1 cellular context compared by ENCODE assay signal in the genomic region with DNA sequence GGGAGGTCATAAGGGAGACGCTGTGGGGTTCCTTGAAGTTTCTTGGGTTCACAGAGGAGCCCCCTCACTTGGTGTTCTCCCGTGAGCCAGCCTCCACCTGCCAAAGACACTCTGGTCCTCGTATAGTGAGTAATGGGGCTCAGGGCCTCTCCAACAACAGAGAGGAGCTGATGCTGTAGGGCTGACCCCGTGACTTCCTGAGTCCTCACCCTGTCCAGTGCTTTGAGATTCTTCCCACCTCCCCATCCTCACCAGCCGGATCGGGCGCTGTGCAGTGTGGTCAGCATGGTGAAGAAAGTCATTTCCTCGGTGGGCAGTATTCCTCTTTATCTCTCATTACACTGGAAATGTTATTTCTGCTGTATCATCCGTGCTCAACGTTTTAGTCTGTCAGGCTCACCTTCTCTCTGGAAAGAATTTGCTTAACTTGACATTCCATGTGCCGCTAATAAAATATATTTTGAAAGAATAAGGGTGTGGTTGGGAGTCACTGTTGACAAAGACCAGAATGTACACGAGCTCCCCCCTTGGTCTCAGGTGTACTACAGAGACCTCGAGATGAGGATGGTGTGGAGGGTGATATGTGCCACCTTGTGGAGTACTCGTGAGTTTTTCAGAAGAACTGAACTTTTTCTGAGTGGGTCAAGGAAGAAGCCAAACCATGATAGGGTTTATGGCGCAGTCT.
A peak's percentile ranks its signal among the peaks of the same experiment; 100 is the strongest.
TF ChIP-seq lines count a peak whose summit lies in the region.

No MANE protein-coding gene starts in this region.

TF ChIP-seq in K562, 482 proteins besides CTCF, POLR2A, EP300 and RAD21 (continued from another document and continues in another):
- TF ChIP-seq TFE3 (CRISPR knock-in tag; IDR thresholded peaks at IDR 0.05) (no peak), ZNF512 (tag; IDR thresholded peaks at IDR 0.05) (no peak), GMEB1 (CRISPR knock-in tag; IDR thresholded peaks at IDR 0.05) (no peak), ZNF311 (CRISPR knock-in tag; IDR thresholded peaks at IDR 0.05) (no peak), MYBL2 (IDR thresholded peaks at IDR 0.05; ENCODE audit: low read depth) (no peak), MYBL2 (CRISPR knock-in tag; IDR thresholded peaks at IDR 0.05; ENCODE audit: borderline replicate concordance) (no peak), POLR3G (IDR thresholded peaks at IDR 0.05; ENCODE audit: extremely low read depth, insufficient read length, insufficient replicate concordance) (no peak), PHF8 (IDR thresholded peaks at IDR 0.05; ENCODE audit: borderline replicate concordance, low read length) (no peak), MEF2D (tag; conservative IDR thresholded peaks at IDR 0.05; ENCODE audit: low read depth) (no peak), ZBTB8A (IDR thresholded peaks at IDR 0.05; ENCODE audit: partially characterized antibody) (no peak), HMGN3 (IDR thresholded peaks at IDR 0.05; ENCODE audit: borderline replicate concordance, extremely low read depth, insufficient read length, low read depth, low read length) (no peak), GABPA (tag; conservative IDR thresholded peaks at IDR 0.05; ENCODE audit: low read depth) (no peak), BCLAF1 (IDR thresholded peaks at IDR 0.05; ENCODE audit: borderline replicate concordance in 1 of 2, control insufficient read depth in 1 of 2, low read depth in 2 of 2, low read length in 1 of 2) (no peak), ARNT (IDR thresholded peaks at IDR 0.05) (no peak), FOXA3 (CRISPR knock-in tag; conservative IDR thresholded peaks at IDR 0.05 in 1 of 2, IDR thresholded peaks at IDR 0.05 in 1 of 2) (no peak), POLR2AphosphoS5 (IDR thresholded peaks at IDR 0.05; ENCODE audit: control insufficient read depth, insufficient read depth, low read depth, low read length) (no peak), MED1 (CRISPR knock-in tag; IDR thresholded peaks at IDR 0.05; ENCODE audit: borderline replicate concordance) (no peak), MCM7 (IDR thresholded peaks at IDR 0.05) (no peak), NFYB (IDR thresholded peaks at IDR 0.05; ENCODE audit: extremely low read depth, insufficient read length) (no peak), CREB1 (IDR thresholded peaks at IDR 0.05) (no peak), CREB1 (CRISPR knock-in tag; IDR thresholded peaks at IDR 0.05) (no peak), PRPF4 (IDR thresholded peaks at IDR 0.05; ENCODE audit: insufficient read depth, low read depth, low read length, poor library complexity, severe bottlenecking) (no peak), FOXK2 (conservative IDR thresholded peaks at IDR 0.05 in 1 of 2, IDR thresholded peaks at IDR 0.05 in 1 of 2; ENCODE audit: low read depth in 2 of 2) (peak; percentile 25 to 74; a peak in 2 of 4 replicates), ZNF830 (CRISPR knock-in tag; IDR thresholded peaks at IDR 0.05) (no peak), ETV6 (IDR thresholded peaks at IDR 0.05; ENCODE audit: borderline replicate concordance in 1 of 2, low read depth in 2 of 2, low read length in 1 of 2) (no peak), ETV6 (CRISPR knock-in tag; IDR thresholded peaks at IDR 0.05; ENCODE audit: borderline replicate concordance) (no peak)
- TF ChIP-seq, protein P1, sequence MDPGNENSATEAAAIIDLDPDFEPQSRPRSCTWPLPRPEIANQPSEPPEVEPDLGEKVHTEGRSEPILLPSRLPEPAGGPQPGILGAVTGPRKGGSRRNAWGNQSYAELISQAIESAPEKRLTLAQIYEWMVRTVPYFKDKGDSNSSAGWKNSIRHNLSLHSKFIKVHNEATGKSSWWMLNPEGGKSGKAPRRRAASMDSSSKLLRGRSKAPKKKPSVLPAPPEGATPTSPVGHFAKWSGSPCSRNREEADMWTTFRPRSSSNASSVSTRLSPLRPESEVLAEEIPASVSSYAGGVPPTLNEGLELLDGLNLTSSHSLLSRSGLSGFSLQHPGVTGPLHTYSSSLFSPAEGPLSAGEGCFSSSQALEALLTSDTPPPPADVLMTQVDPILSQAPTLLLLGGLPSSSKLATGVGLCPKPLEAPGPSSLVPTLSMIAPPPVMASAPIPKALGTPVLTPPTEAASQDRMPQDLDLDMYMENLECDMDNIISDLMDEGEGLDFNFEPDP (CRISPR knock-in tag; IDR thresholded peaks at IDR 0.05) = no peak
- TF ChIP-seq, protein P2, sequence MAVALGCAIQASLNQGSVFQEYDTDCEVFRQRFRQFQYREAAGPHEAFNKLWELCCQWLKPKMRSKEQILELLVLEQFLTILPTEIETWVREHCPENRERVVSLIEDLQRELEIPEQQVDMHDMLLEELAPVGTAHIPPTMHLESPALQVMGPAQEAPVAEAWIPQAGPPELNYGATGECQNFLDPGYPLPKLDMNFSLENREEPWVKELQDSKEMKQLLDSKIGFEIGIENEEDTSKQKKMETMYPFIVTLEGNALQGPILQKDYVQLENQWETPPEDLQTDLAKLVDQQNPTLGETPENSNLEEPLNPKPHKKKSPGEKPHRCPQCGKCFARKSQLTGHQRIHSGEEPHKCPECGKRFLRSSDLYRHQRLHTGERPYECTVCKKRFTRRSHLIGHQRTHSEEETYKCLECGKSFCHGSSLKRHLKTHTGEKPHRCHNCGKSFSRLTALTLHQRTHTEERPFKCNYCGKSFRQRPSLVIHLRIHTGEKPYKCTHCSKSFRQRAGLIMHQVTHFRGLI (CRISPR knock-in tag; IDR thresholded peaks at IDR 0.05) = no peak
- TF ChIP-seq, protein P3, sequence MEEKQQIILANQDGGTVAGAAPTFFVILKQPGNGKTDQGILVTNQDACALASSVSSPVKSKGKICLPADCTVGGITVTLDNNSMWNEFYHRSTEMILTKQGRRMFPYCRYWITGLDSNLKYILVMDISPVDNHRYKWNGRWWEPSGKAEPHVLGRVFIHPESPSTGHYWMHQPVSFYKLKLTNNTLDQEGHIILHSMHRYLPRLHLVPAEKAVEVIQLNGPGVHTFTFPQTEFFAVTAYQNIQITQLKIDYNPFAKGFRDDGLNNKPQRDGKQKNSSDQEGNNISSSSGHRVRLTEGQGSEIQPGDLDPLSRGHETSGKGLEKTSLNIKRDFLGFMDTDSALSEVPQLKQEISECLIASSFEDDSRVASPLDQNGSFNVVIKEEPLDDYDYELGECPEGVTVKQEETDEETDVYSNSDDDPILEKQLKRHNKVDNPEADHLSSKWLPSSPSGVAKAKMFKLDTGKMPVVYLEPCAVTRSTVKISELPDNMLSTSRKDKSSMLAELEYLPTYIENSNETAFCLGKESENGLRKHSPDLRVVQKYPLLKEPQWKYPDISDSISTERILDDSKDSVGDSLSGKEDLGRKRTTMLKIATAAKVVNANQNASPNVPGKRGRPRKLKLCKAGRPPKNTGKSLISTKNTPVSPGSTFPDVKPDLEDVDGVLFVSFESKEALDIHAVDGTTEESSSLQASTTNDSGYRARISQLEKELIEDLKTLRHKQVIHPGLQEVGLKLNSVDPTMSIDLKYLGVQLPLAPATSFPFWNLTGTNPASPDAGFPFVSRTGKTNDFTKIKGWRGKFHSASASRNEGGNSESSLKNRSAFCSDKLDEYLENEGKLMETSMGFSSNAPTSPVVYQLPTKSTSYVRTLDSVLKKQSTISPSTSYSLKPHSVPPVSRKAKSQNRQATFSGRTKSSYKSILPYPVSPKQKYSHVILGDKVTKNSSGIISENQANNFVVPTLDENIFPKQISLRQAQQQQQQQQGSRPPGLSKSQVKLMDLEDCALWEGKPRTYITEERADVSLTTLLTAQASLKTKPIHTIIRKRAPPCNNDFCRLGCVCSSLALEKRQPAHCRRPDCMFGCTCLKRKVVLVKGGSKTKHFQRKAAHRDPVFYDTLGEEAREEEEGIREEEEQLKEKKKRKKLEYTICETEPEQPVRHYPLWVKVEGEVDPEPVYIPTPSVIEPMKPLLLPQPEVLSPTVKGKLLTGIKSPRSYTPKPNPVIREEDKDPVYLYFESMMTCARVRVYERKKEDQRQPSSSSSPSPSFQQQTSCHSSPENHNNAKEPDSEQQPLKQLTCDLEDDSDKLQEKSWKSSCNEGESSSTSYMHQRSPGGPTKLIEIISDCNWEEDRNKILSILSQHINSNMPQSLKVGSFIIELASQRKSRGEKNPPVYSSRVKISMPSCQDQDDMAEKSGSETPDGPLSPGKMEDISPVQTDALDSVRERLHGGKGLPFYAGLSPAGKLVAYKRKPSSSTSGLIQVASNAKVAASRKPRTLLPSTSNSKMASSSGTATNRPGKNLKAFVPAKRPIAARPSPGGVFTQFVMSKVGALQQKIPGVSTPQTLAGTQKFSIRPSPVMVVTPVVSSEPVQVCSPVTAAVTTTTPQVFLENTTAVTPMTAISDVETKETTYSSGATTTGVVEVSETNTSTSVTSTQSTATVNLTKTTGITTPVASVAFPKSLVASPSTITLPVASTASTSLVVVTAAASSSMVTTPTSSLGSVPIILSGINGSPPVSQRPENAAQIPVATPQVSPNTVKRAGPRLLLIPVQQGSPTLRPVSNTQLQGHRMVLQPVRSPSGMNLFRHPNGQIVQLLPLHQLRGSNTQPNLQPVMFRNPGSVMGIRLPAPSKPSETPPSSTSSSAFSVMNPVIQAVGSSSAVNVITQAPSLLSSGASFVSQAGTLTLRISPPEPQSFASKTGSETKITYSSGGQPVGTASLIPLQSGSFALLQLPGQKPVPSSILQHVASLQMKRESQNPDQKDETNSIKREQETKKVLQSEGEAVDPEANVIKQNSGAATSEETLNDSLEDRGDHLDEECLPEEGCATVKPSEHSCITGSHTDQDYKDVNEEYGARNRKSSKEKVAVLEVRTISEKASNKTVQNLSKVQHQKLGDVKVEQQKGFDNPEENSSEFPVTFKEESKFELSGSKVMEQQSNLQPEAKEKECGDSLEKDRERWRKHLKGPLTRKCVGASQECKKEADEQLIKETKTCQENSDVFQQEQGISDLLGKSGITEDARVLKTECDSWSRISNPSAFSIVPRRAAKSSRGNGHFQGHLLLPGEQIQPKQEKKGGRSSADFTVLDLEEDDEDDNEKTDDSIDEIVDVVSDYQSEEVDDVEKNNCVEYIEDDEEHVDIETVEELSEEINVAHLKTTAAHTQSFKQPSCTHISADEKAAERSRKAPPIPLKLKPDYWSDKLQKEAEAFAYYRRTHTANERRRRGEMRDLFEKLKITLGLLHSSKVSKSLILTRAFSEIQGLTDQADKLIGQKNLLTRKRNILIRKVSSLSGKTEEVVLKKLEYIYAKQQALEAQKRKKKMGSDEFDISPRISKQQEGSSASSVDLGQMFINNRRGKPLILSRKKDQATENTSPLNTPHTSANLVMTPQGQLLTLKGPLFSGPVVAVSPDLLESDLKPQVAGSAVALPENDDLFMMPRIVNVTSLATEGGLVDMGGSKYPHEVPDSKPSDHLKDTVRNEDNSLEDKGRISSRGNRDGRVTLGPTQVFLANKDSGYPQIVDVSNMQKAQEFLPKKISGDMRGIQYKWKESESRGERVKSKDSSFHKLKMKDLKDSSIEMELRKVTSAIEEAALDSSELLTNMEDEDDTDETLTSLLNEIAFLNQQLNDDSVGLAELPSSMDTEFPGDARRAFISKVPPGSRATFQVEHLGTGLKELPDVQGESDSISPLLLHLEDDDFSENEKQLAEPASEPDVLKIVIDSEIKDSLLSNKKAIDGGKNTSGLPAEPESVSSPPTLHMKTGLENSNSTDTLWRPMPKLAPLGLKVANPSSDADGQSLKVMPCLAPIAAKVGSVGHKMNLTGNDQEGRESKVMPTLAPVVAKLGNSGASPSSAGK (IDR thresholded peaks at IDR 0.05) = peak; percentile 54
